Comparison of ENCODE assay signal across 11 cellular contexts in the genomic region with DNA sequence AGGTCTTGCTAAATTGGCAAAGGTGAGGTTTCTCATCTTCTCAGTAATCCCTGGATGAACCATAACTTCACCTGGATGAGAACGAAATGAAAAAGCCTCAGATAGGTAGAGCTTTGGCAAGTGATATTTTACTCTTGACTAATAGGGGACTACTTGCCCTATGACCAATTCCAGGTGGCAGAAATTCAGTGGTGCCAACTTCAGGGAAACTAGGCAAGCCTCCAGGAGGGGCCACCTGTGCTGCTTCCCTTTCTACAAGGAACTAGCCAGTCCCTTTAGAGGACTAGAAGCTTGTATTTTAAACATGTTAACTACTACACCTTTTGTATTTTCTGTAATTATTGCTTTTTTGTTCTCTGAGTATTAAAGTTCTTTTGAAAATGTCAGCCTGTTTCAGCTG.
"Had no signal": no experiment of that assay in that cellular context is flagged by ENCODE, and none has a peak within 500 bp of the region (broad histone marks: within the 10 kb centered on the region; RNA-seq: fewer than 3 reads in every experiment).

No MANE protein-coding gene starts in this region.

- H3K9me3 ChIP-seq: HAP-1 had no signal

- DNase-seq: GM23248, GOT3, H7, H9, HCEC 1CT, HFFc6 had no signal

- H3K4me1 ChIP-seq: HAP-1 had no signal

- H3K9me3 Mint-ChIP-seq: H9 had no signal

- FAIRE-seq: H1, H54 had no signal

- ATAC-seq: GM23338, HCT116 had no signal

- H3K4me3 Mint-ChIP-seq: GM23338, H9, HFFc6 had no signal

- H3K4me3 ChIP-seq: GM23248, GM23338, HAP-1 had no signal

- H3K4me2 ChIP-seq: GM23338 had no signal

- H3K36me3 ChIP-seq: HAP-1 had no signal

- H3K9ac ChIP-seq: GM23248 had no signal

- H3K27ac ChIP-seq: GM23248 had no signal
